In the genomic region with DNA sequence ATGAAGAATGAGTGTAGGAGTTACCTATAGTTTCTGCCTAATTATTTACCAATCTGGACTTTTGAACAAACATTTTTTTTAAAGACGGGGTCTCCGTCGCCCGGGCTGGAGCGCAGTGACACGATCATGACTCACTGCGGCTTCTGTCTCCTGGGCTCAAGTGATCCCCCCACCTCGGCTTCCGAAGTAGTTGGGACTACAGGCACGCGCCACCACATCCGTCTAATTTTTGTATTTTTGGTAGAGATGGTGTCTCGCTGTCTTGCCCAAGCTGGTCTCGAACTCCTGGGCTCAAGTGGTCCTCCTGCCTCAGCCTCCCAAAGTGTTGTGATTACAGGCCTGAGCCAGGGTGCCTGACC, we compare ENCODE assay signal across 8 cellular contexts. TPM values are rescaled to one million over a fixed set of nuclear protein-coding genes. Genes with fewer than 3 reads are reported as not detected.
DNase-seq lines count a peak whose midpoint lies in the region; ATAC-seq and TF ChIP-seq lines count a peak whose summit lies in the region.

No MANE protein-coding gene starts in this region.

- H3K4me1 ChIP-seq in DOHH2 (ENCODE audit: control insufficient read depth, low read length) (peaks cover 16% of the 10 kb centered on the region), esophagus muscularis mucosa (peaks cover 37 to 55% (median 44%) of the 10 kb centered on the region in 4 donors)

- H3F3A ChIP-seq in DOHH2 (ENCODE audit: control insufficient read depth, insufficient read depth) = peaks cover 2% of the 10 kb centered on the region; the same call in 1 of the 2 replicates

- no peaks in the 10 kb centered on the region for H3K9me2 ChIP-seq in DOHH2 (replicated peaks; ENCODE audit: control insufficient read depth, low read length)

- H3K79me2 ChIP-seq in DOHH2 (ENCODE audit: control insufficient read depth, low read length) = peaks cover 35% of the 10 kb centered on the region

- peaks cover 39% of the 10 kb centered on the region for H3K36me3 Mint-ChIP-seq in progenitor cell of endocrine pancreas (ENCODE audit: insufficient read depth)

- no peak for TF ChIP-seq EP300 in esophagus muscularis mucosa (IDR thresholded peaks at IDR 0.05)

- POLR2A ChIA-PET in RWPE1 (lab: Yijun Ruan, JAX; ENCODE audit: low non-redundant PET) = no interaction called here

- H3K9me3 ChIP-seq in DOHH2 (ENCODE audit: control insufficient read depth, insufficient read depth, low read length) (no peaks in the 10 kb centered on the region), esophagus muscularis mucosa (peaks cover 0 to 15% (median 8%) of the 10 kb centered on the region in 4 donors)

- peaks cover 19% of the 10 kb centered on the region for H3K9me3 Mint-ChIP-seq in progenitor cell of endocrine pancreas (ENCODE audit: low read depth)

- peak overlapping the region; percentile 98 for H3K4me2 ChIP-seq in DOHH2 (ENCODE audit: low read length)

- CTCF ChIA-PET in RWPE1 (lab: Yijun Ruan, JAX) = no interaction called here

- no peaks in the 10 kb centered on the region for H3K36me3 ChIP-seq in DOHH2 (ENCODE audit: control insufficient read depth, low read length)
- peaks cover 7 to 24% (median 14%) of the 10 kb centered on the region in 4 donors for H3K36me3 ChIP-seq in esophagus muscularis mucosa

- H4K20me1 ChIP-seq in DOHH2 (ENCODE audit: control insufficient read depth, insufficient read depth, low read depth, low read length) = 0 out of 2 replicates have a peak, but pooled peaks cover 8% of the 10 kb centered on the region

- intact Hi-C loops in esophagus muscularis mucosa (cut with DNase I) = loop anchor here (5.0 kb wide), 1 partner anchor 172 kb away; no protein-coding TSS in a partner anchor

- H3K27ac ChIP-seq in DOHH2 (ENCODE audit: low read depth, low read length) (no peak overlapping the region), RWPE1 (peak overlapping the region; percentile 97), esophagus muscularis mucosa (replicated peaks in 1 of 4) (peak overlapping the region; percentile 99 to 100 (median 100))

- peaks cover 20% of the 10 kb centered on the region for H3K4me1 Mint-ChIP-seq in progenitor cell of endocrine pancreas (ENCODE audit: low read depth)

- peak overlapping the region; percentile 93; the same call in 1 of the 2 replicates for H3K4me3 ChIP-seq in DOHH2 (ENCODE audit: low read length)
- H3K4me3 ChIP-seq in esophagus muscularis mucosa = peak overlapping the region; percentile 74 to 99 (median 96)

- TF ChIP-seq CTCF in DOHH2 (IDR thresholded peaks at IDR 0.05; ENCODE audit: low read depth, low read length, poor library complexity, severe bottlenecking) = no peak
- TF ChIP-seq CTCF in RWPE1 (conservative IDR thresholded peaks at IDR 0.05; ENCODE audit: low read depth) = no peak
- no peak for TF ChIP-seq CTCF in esophagus muscularis mucosa (IDR thresholded peaks at IDR 0.05)
- TF ChIP-seq CTCF in progenitor cell of endocrine pancreas (IDR thresholded peaks at IDR 0.05; ENCODE audit: unreplicated experiment) = no peak

- DNase-seq in RWPE1 (ENCODE audit: low spot score) = no peak
- no peak for DNase-seq in esophagus muscularis mucosa (ENCODE audit: extremely low spot score)
- no peak for DNase-seq in progenitor cell of endocrine pancreas (ENCODE audit: low spot score, unreplicated experiment)
- no peak for DNase-seq in NCI-H2171 treated with DMSO at 0.1 percent for 48 hours (lab: John Stamatoyannopoulos, UW)
- DNase-seq in stimulated activated CD8-positive, alpha-beta memory T cell treated with anti-CD3 and anti-CD28 coated beads, Interleukin-4, amount 100 ng/mL, for 48 hours = no peak

- WGBS in esophagus muscularis mucosa = 71% methylated on average over 14 of the region's 14 CpGs

- TF ChIP-seq POLR2A in esophagus muscularis mucosa (IDR thresholded peaks at IDR 0.05; ENCODE audit: low read depth) = no peak

- peak overlapping the region; percentile 81 for H3K4me3 Mint-ChIP-seq in progenitor cell of endocrine pancreas (ENCODE audit: low read depth)

- H3K27ac Mint-ChIP-seq in progenitor cell of endocrine pancreas = peak overlapping the region; percentile 95

- peaks cover 15% of the 10 kb centered on the region for H3K27me3 ChIP-seq in DOHH2 (ENCODE audit: control insufficient read depth, low read length)
- H3K27me3 ChIP-seq in esophagus muscularis mucosa = no peaks in the 10 kb centered on the region

- ATAC-seq in GM19035 (IDR thresholded peaks at IDR 0.05; ENCODE audit: unreplicated experiment) (no peak), HG03457 (IDR thresholded peaks at IDR 0.05; ENCODE audit: unreplicated experiment) (no peak)

- no peaks in the 10 kb centered on the region for H3K27me3 Mint-ChIP-seq in progenitor cell of endocrine pancreas

RNA-seq across cellular contexts. Expression of a gene that starts 1.5 kb away (rescaled TPM):
- 100 to 1,000 TPM; 335 to 423 (median 369) TPM for total RNA-seq in esophagus muscularis mucosa
- 384 and 394 TPM in 2 replicates for total RNA-seq in progenitor cell of endocrine pancreas
